ENCODE assay signal across 16 cellular contexts in genomic region chr6:46246727-46247126, GRCh38.
DNase-seq lines count a peak whose midpoint lies in the region; ATAC-seq and TF ChIP-seq lines count a peak whose summit lies in the region.
"Had no signal": no experiment of that assay in that cellular context is flagged by ENCODE, and none has a peak within 500 bp of the region (broad histone marks: within the 10 kb centered on the region; RNA-seq: fewer than 3 reads in every experiment).

No MANE protein-coding gene starts in this region.

- TF ChIP-seq CTCF in right atrium auricular region (IDR thresholded peaks at IDR 0.05): no peak
- TF ChIP-seq CTCF in gastrocnemius medialis (IDR thresholded peaks at IDR 0.05 in 4 of 5, conservative IDR thresholded peaks at IDR 0.05 in 1 of 5): no peak

- no peaks in the 10 kb centered on the region for H4K20me1 ChIP-seq in BLaER1 treated with 17β-estradiol and CSF1 and Interleukin-3, amounts not matched to agents 10 nM and 100 nM

- H3K27ac ChIP-seq in right atrium auricular region: no peak overlapping the region
- H3K27ac ChIP-seq in BLaER1 treated with 17β-estradiol and CSF1 and Interleukin-3, amounts not matched to agents 10 nM and 100 nM: no peak overlapping the region
- H3K27ac ChIP-seq in gastrocnemius medialis: peak overlapping the region; percentile 10 to 55 (median 35)

- in situ Hi-C loops in gastrocnemius medialis (cut with MboI; ENCODE audit: low sequenced_read_pairs in 4 of 4): loop anchor here in 1 of 4 donors (25.0 kb wide), 1 partner anchor 166 kb away; no protein-coding TSS in a partner anchor

- intact Hi-C loops in Right ventricle myocardium inferior (cut with DNase I): no loop called here
- intact Hi-C loops in gastrocnemius medialis (cut with DNase I; ENCODE audit: low total_unique reads): no loop called here

- H3K27me3 ChIP-seq in right atrium auricular region (no peaks in the 10 kb centered on the region), gastrocnemius medialis (no peaks in the 10 kb centered on the region)
- H3K27me3 ChIP-seq in BLaER1 treated with 17β-estradiol and CSF1 and Interleukin-3, amounts not matched to agents 10 nM and 100 nM: no peaks in the 10 kb centered on the region

- no peak for ATAC-seq in Right ventricle myocardium inferior
- ATAC-seq in gastrocnemius medialis: peak in 1 of 2 donors; percentile 31

- H3K9me3 ChIP-seq in right atrium auricular region (no peaks in the 10 kb centered on the region), gastrocnemius medialis (no peaks in the 10 kb centered on the region)
- peaks cover 0 to 7% (median 0%) of the 10 kb centered on the region in 11 experiments; a peak in 5 of 22 replicates for H3K9me3 ChIP-seq in BLaER1 treated with 17β-estradiol and CSF1 and Interleukin-3, amounts not matched to agents 10 nM and 100 nM (replicated peaks in 1 of 11)
- H3K9me3 ChIP-seq: Caco-2, HAP-1 had no signal

- peaks cover 0 to 24% of the 10 kb centered on the region in 2 donors for H3K4me1 ChIP-seq in right atrium auricular region
- peaks cover 13 to 44% (median 36%) of the 10 kb centered on the region in 10 experiments for H3K4me1 ChIP-seq in BLaER1 treated with 17β-estradiol and CSF1 and Interleukin-3, amounts not matched to agents 10 nM and 100 nM
- H3K4me1 ChIP-seq in gastrocnemius medialis: peaks cover 25 to 68% of the 10 kb centered on the region in 2 donors
- H3K4me1 ChIP-seq: Caco-2, HAP-1 had no signal

- TF ChIP-seq POLR2A in gastrocnemius medialis (IDR thresholded peaks at IDR 0.05): no peak

- H3K4me2 ChIP-seq in BLaER1 treated with 17β-estradiol and CSF1 and Interleukin-3, amounts not matched to agents 10 nM and 100 nM: peak overlapping the region in 7 of 11 experiments; percentile 6 to 78 (median 74); a peak in 9 of 22 replicates

- H3K36me3 ChIP-seq in right atrium auricular region: no peaks in the 10 kb centered on the region
- H3K36me3 ChIP-seq in BLaER1 treated with 17β-estradiol and CSF1 and Interleukin-3, amounts not matched to agents 10 nM and 100 nM: no peaks in the 10 kb centered on the region
- H3K36me3 ChIP-seq in gastrocnemius medialis: no peaks in the 10 kb centered on the region
- H3K36me3 ChIP-seq: HAP-1 had no signal

- H3K4me3 ChIP-seq in right atrium auricular region: no peak overlapping the region
- no peak overlapping the region for H3K4me3 ChIP-seq in BLaER1 treated with 17β-estradiol and CSF1 and Interleukin-3, amounts not matched to agents 10 nM and 100 nM
- H3K4me3 ChIP-seq in gastrocnemius medialis: no peak overlapping the region
- H3K4me3 ChIP-seq: HAP-1 had no signal

- no peak overlapping the region for H3K9ac ChIP-seq in BLaER1 treated with 17β-estradiol and CSF1 and Interleukin-3, amounts not matched to agents 10 nM and 100 nM

- DNase-seq in Right ventricle myocardium inferior (ENCODE audit: missing footprints) (peak; percentile 20), right atrium auricular region (ENCODE audit: low spot score) (no peak), NCI-H69 (lab: John Stamatoyannopoulos, UW) (peak; percentile 81), gastrocnemius medialis (no peak), COLO668 (lab: John Stamatoyannopoulos, UW; ENCODE audit: unreplicated experiment) (no peak)
- DNase-seq in activated T-cell treated with anti-CD3 and anti-CD28 coated beads, Interleukin-2, amount 50 U/mL, for 1 hour: no peak
- DNase-seq: C1 segment of cervical spinal cord; Caco-2; CD4-positive, alpha-beta memory T cell; DMS53; DMS79 treated with DMSO at 0.1 percent for 48 hours; GF-D8; GOT3; HFFc6 had no signal

Comparison
In these comparisons a context has a peak if more than half of its experiments do, and no peak if none do; other contexts are left out.
1. DNase-seq: peak in Right ventricle myocardium inferior (single experiment) and NCI-H69 (single experiment); none in right atrium auricular region (single experiment), gastrocnemius medialis (0 of 2), activated T-cell treated with anti-CD3 and anti-CD28 coated beads, Interleukin-2, amount 50 U/mL, for 1 hour (single experiment) and COLO668 (single experiment).
2. H3K27ac ChIP-seq: peak in gastrocnemius medialis (4 of 4); none in right atrium auricular region (0 of 2) and BLaER1 treated with 17β-estradiol and CSF1 and Interleukin-3, amounts not matched to agents 10 nM and 100 nM (0 of 11).